Comparison of ENCODE assay signal across 12 cellular contexts in the genomic region with DNA sequence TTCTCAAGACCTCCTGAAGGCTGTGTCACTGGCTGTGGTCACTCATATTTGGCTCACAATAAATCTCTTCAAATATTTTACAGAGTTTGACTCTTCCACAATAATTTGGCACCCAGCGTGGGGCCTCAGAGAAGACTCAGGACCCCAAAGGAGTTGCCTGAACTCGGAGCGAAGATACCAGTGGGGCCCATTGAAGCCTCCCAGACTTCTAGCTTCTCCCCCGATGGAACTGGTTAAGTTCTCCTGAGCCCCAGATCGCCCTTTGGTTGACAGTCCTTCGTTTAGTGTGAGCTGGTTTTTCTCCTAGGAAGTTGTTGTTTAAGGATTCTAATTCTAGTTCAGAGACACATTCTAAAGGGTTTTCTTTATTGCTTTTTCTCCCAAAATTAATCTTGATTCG. TPM values are rescaled to one million over a fixed set of nuclear protein-coding genes. Genes with fewer than 3 reads are reported as not detected.
DNase-seq lines count a peak whose midpoint lies in the region; ATAC-seq and TF ChIP-seq lines count a peak whose summit lies in the region.
"Had no signal": no experiment of that assay in that cellular context is flagged by ENCODE, and none has a peak within 500 bp of the region (broad histone marks: within the 10 kb centered on the region; RNA-seq: fewer than 3 reads in every experiment).

No MANE protein-coding gene starts in this region.

- no peak overlapping the region for H3K4me3 ChIP-seq in ascending aorta

- peaks cover 30% of the 10 kb centered on the region for H3K4me1 Mint-ChIP-seq in CD4-positive, alpha-beta T cell (ENCODE audit: low read depth)
- H3K4me1 Mint-ChIP-seq in HFFc6 (ENCODE audit: low read depth) (peaks cover 24% of the 10 kb centered on the region), natural killer cell (peaks cover 22 to 31% of the 10 kb centered on the region in 2 donors)

- no peaks in the 10 kb centered on the region for H3K27me3 Mint-ChIP-seq in CD4-positive, alpha-beta T cell
- H3K27me3 Mint-ChIP-seq in HFFc6 (ENCODE audit: insufficient read depth) (no peaks in the 10 kb centered on the region), natural killer cell (ENCODE audit: low read depth in 2 of 2) (no peaks in the 10 kb centered on the region)

- H3K9me3 Mint-ChIP-seq in CD4-positive, alpha-beta T cell = no peaks in the 10 kb centered on the region
- H3K9me3 Mint-ChIP-seq in HFFc6 = no peaks in the 10 kb centered on the region; the same call in 1 of the 2 replicates
- no peaks in the 10 kb centered on the region for H3K9me3 Mint-ChIP-seq in natural killer cell

- no peak for TF ChIP-seq CTCF in CD4-positive, alpha-beta T cell (IDR thresholded peaks at IDR 0.05)
- TF ChIP-seq CTCF in HFFc6 (IDR thresholded peaks at IDR 0.05) = no peak
- TF ChIP-seq CTCF in ascending aorta (IDR thresholded peaks at IDR 0.05) = no peak
- TF ChIP-seq CTCF in natural killer cell (IDR thresholded peaks at IDR 0.05) = no peak

- CTCF ChIA-PET in CD4-positive, alpha-beta T cell (lab: Charles Lee) = no interaction called here

- no peak for ATAC-seq in CD4-positive, alpha-beta T cell (ENCODE audit: poor library complexity)
- ATAC-seq in natural killer cell (no peak), GM18502 (IDR thresholded peaks at IDR 0.05; ENCODE audit: poor library complexity, unreplicated experiment) (no peak), HG02623 (IDR thresholded peaks at IDR 0.05; ENCODE audit: unreplicated experiment) (no peak)

- H3K4me3 Mint-ChIP-seq in CD4-positive, alpha-beta T cell = peak overlapping the region; percentile 88
- H3K4me3 Mint-ChIP-seq in HFFc6 (peak overlapping the region; percentile 83), natural killer cell (peak overlapping the region; percentile 85)

- peaks cover 0 to 4% of the 10 kb centered on the region in 2 donors for H3K4me1 ChIP-seq in ascending aorta

- peak overlapping the region; percentile 70 for H3K27ac Mint-ChIP-seq in CD4-positive, alpha-beta T cell
- H3K27ac Mint-ChIP-seq in HFFc6 = no peak overlapping the region
- H3K27ac Mint-ChIP-seq in natural killer cell = peak overlapping the region; percentile 66 to 84

- H3K36me3 ChIP-seq in ascending aorta = no peaks in the 10 kb centered on the region

- H3K9me3 ChIP-seq in CD4-positive, alpha-beta T cell (ENCODE audit: control insufficient read depth, low read length) = no peaks in the 10 kb centered on the region
- H3K9me3 ChIP-seq in ascending aorta = no peaks in the 10 kb centered on the region

- no peak for DNase-seq in CD4-positive, alpha-beta T cell
- DNase-seq in HFFc6 (no peak), ascending aorta (ENCODE audit: low spot score in 2 of 2) (no peak), natural killer cell (no peak), midbrain (lab: John Stamatoyannopoulos, UW) (no peak), NCI-H1417 treated with DMSO at 0.1 percent for 48 hours (lab: John Stamatoyannopoulos, UW) (no peak)
- DNase-seq: aorta; IMR-90; NCI-H510A treated with DMSO at 0.1 percent for 48 hours; stimulated activated CD4-positive, alpha-beta T cell treated with anti-CD3 and anti-CD28 coated beads, Interleukin-1b, Interleukin-23, amount 100 ng/mL, for 48 hours had no signal

- peaks cover 5% of the 10 kb centered on the region for H3K36me3 Mint-ChIP-seq in CD4-positive, alpha-beta T cell (ENCODE audit: low read depth)
- H3K36me3 Mint-ChIP-seq in HFFc6 (ENCODE audit: low read depth) = peaks cover 5% of the 10 kb centered on the region
- no peaks in the 10 kb centered on the region for H3K36me3 Mint-ChIP-seq in natural killer cell

- H3K27ac ChIP-seq in CD4-positive, alpha-beta T cell (ENCODE audit: low read depth, low read length) = no peak overlapping the region
- peak overlapping the region; percentile 93 to 94 for H3K27ac ChIP-seq in ascending aorta

- intact Hi-C loops in CD4-positive, alpha-beta T cell (cut with DNase I, micrococcal nuclease) = loop anchor here in 1 of 2 experiments (10.0 kb wide), 5 partner anchors 710 to 1590 kb away; a partner anchor contains a TSS
- intact Hi-C loops in ascending aorta (cut with DNase I) (loop anchor here (2.0 kb wide), 1 partner anchor 128 kb away; no protein-coding TSS in a partner anchor), natural killer cell (cut with micrococcal nuclease) (loop anchor here (2.0 kb wide), 1 partner anchor 168 kb away; no protein-coding TSS in a partner anchor)

- POLR2A ChIA-PET in CD4-positive, alpha-beta T cell (lab: Charles Lee) = no interaction called here

- no peaks in the 10 kb centered on the region for H3K27me3 ChIP-seq in CD4-positive, alpha-beta T cell (ENCODE audit: control insufficient read depth, insufficient read depth, low read length)
- H3K27me3 ChIP-seq in ascending aorta = no peaks in the 10 kb centered on the region

RNA-seq across cellular contexts. Expression of a gene that starts 1.4 kb away (rescaled TPM):
- total RNA-seq in CD4-positive, alpha-beta T cell = 10 to 100 TPM; 26.5 to 29.1 TPM
- 10 to 100 TPM; 41.6 to 54.8 (median 44.7) TPM for total RNA-seq in HFFc6 (2021; fragmentation: NEBNext Ultra II Directional; extraction: Animal tissue kit (Norgen Biotek cat#: 25700))
- total RNA-seq in ascending aorta = 111 TPM
- 10 to 100 TPM; 24.2 to 29.6 (median 27.1) TPM for total RNA-seq in natural killer cell
